In genomic region chr9:29793970-29794369, GRCh38 we compare ENCODE assay signal across 24 cellular contexts.
"Had no signal": no experiment of that assay in that cellular context is flagged by ENCODE, and none has a peak within 500 bp of the region (broad histone marks: within the 10 kb centered on the region; RNA-seq: fewer than 3 reads in every experiment).

No MANE protein-coding gene starts in this region.

- H3K4me2 ChIP-seq: PC-9 had no signal

- H3K4me1 Mint-ChIP-seq: activated CD4-positive, alpha-beta memory T cell treated with anti-CD3 and anti-CD28 coated beads, Interleukin-2, amount 10 ng/mL, durations not matched to agents 7 days and 5 days; activated CD4-positive, alpha-beta T cell treated with anti-CD3 and anti-CD28 coated beads, Interleukin-2, amount 10 ng/mL, durations not matched to agents 7 days and 5 days; activated T-helper 17 cell treated with anti-CD3 and anti-CD28 coated beads, Interleukin-2, amount 50 U/mL, for 72 hours; T-cell had no signal

- H3K4me3 Mint-ChIP-seq: activated CD4-positive, alpha-beta memory T cell treated with anti-CD3 and anti-CD28 coated beads, Interleukin-2, amount 10 ng/mL, durations not matched to agents 7 days and 5 days; activated CD4-positive, alpha-beta T cell treated with anti-CD3 and anti-CD28 coated beads, Interleukin-2, amount 10 ng/mL, durations not matched to agents 7 days and 5 days; activated naive CD4-positive, alpha-beta T cell treated with anti-CD3 and anti-CD28 coated beads for 36 hours; activated naive CD8-positive, alpha-beta T cell; activated T-helper 17 cell treated with anti-CD3 and anti-CD28 coated beads, Interleukin-2, amount 50 U/mL, for 72 hours; T-cell had no signal

- ATAC-seq: activated T-helper 17 cell treated with anti-CD3 and anti-CD28 coated beads, Interleukin-2, amount 50 U/mL, for 72 hours; T-cell had no signal

- H3K36me3 Mint-ChIP-seq: activated naive CD8-positive, alpha-beta T cell; T-cell had no signal

- H3K27me3 ChIP-seq: brain microvascular endothelial cell, cardiac muscle cell had no signal

- FAIRE-seq: TTC549 had no signal

- H3K4me3 ChIP-seq: cardiac muscle cell, PC-9 had no signal

- H3K9me3 Mint-ChIP-seq: activated CD4-positive, alpha-beta memory T cell treated with anti-CD3 and anti-CD28 coated beads, Interleukin-2, amount 10 ng/mL, durations not matched to agents 7 days and 5 days; activated CD4-positive, alpha-beta T cell treated with anti-CD3 and anti-CD28 coated beads, Interleukin-2, amount 10 ng/mL, durations not matched to agents 7 days and 5 days; activated naive CD4-positive, alpha-beta T cell treated with anti-CD3 and anti-CD28 coated beads for 36 hours; activated T-helper 17 cell treated with anti-CD3 and anti-CD28 coated beads, Interleukin-2, amount 50 U/mL, for 72 hours had no signal

- H2AFZ ChIP-seq: PC-9 had no signal

- H3K36me3 ChIP-seq: brain microvascular endothelial cell, cardiac muscle cell had no signal

- H3K27ac Mint-ChIP-seq: activated CD4-positive, alpha-beta memory T cell treated with anti-CD3 and anti-CD28 coated beads, Interleukin-2, amount 10 ng/mL, durations not matched to agents 7 days and 5 days; activated CD4-positive, alpha-beta T cell treated with anti-CD3 and anti-CD28 coated beads, Interleukin-2, amount 10 ng/mL, durations not matched to agents 7 days and 5 days; activated naive CD4-positive, alpha-beta T cell treated with anti-CD3 and anti-CD28 coated beads for 36 hours; activated naive CD8-positive, alpha-beta T cell; activated T-helper 17 cell treated with anti-CD3 and anti-CD28 coated beads, Interleukin-2, amount 50 U/mL, for 72 hours; T-cell had no signal

- DNase-seq: activated CD4-positive, alpha-beta memory T cell treated with anti-CD3 and anti-CD28 coated beads, Interleukin-2, amount 10 ng/mL, durations not matched to agents 7 days and 5 days; activated CD4-positive, alpha-beta T cell treated with anti-CD3 and anti-CD28 coated beads, Interleukin-2, amount 10 ng/mL, durations not matched to agents 7 days and 5 days; activated CD4-positive, CD25-positive, alpha-beta regulatory T cell; activated gamma-delta T cell; activated naive CD4-positive, alpha-beta T cell treated with anti-CD3 and anti-CD28 coated beads for 36 hours; activated T-cell treated with anti-CD3 and anti-CD28 coated beads for 4 hours; activated T-cell treated with anti-CD3 and anti-CD28 coated beads, Interleukin-2, amount 50 U/mL, for 48 hours; brain microvascular endothelial cell; NCI-H1092; NCI-H1417; NCI-H1694; NCI-H2029 treated with DMSO at 0.1 percent for 48 hours; NCI-H345; NCI-H510A; NCI-H526 treated with DMSO at 0.1 percent for 48 hours; PC-9; SHP77 treated with DMSO at 0.1 percent for 48 hours; T-cell; T-helper 2 cell; T1000 had no signal

- H3K27me3 Mint-ChIP-seq: activated CD4-positive, alpha-beta memory T cell treated with anti-CD3 and anti-CD28 coated beads, Interleukin-2, amount 10 ng/mL, durations not matched to agents 7 days and 5 days; activated CD4-positive, alpha-beta T cell treated with anti-CD3 and anti-CD28 coated beads, Interleukin-2, amount 10 ng/mL, durations not matched to agents 7 days and 5 days; activated naive CD8-positive, alpha-beta T cell; activated T-helper 17 cell treated with anti-CD3 and anti-CD28 coated beads, Interleukin-2, amount 50 U/mL, for 72 hours; T-cell had no signal

- H3K27ac ChIP-seq: brain microvascular endothelial cell, cardiac muscle cell, PC-9 had no signal
